In the genomic region with DNA sequence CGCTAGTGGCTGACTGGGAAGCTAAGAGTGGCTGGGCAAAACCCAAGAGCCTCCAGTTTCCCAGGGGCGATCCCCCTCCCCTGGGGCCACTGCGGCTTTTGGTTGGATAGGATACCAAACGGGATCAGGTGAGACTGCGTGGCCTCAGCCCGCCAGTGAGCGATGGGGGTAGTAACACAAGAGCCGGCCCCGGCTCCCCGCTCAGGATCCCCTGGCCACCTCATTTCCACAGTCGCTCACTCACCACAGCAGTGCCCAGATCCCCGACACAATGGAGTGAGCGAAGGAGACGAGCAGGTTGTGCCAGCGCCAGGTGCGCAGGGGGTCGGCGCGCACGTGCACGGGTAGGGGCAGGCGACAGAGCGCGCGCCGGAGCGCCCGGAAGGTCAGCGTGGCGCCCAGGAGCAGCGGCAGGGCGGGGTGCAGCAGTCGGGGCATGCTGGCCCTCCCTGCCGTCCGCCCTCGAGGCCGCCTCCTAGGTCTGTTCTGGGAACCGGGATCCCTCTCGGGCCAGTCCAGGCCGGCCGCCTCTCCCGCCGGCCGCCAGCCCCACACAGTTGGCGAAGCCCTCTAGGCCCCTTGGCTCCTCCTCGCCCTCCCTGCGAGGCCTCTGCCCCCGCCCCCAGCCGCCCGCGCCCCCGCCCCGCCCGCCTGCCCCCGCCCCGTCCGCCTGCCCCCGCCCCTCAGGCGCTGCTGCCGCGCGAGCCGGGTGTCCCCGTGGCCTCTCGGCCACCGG, we compare ENCODE assay signal across 8 cellular contexts.
DNase-seq lines count a peak whose midpoint lies in the region; FAIRE-seq and TF ChIP-seq lines count a peak whose summit lies in the region.

Gene TLCD1, minus strand, starts transcription at position 574 of the 736 bp plus-strand sequence. Its CDS starts 136 bp downstream, at position 438.

- H3K4me1 ChIP-seq in KMS-11 (ENCODE audit: low read depth, poor library complexity, severe bottlenecking) (peaks cover 61% of the 10 kb centered on the region), parathyroid adenoma (peaks cover 28% of the 10 kb centered on the region)

- peak within 1 kb of the TSS; percentile 88 for H3K27ac ChIP-seq in KMS-11
- peak within 1 kb of the TSS; percentile 95 for H3K27ac ChIP-seq in parathyroid adenoma

- peaks cover 48% of the 10 kb centered on the region for H3K4me1 Mint-ChIP-seq in activated naive CD4-positive, alpha-beta T cell treated with anti-CD3 and anti-CD28 coated beads, Interleukin-2, amount 50 U/mL, for 24 hours

- FAIRE-seq in RCC 7860 (lab: Jason Lieb, UNC): no peak

- no peaks in the 10 kb centered on the region for H3K9me3 Mint-ChIP-seq in activated naive CD4-positive, alpha-beta T cell treated with anti-CD3 and anti-CD28 coated beads, Interleukin-2, amount 50 U/mL, for 24 hours

- peak within 1 kb of the TSS; percentile 80 for H3K9ac ChIP-seq in KMS-11
- no peak within 1 kb of the TSS for H3K9ac ChIP-seq in parathyroid adenoma

- peak; percentile 47 to 67 (median 58) for DNase-seq in activated CD4-positive, CD25-positive, alpha-beta regulatory T cell (lab: John Stamatoyannopoulos, UW)
- DNase-seq in activated CD4-positive, CD25-positive, alpha-beta regulatory T cell treated with anti-CD3 and anti-CD28 coated beads, Interleukin-2, amount 50 U/mL, for 72 hours: no peak
- peak; percentile 84 for DNase-seq in RCC 7860 (ENCODE audit: low spot score)
- DNase-seq in glomerular visceral epithelial cell (ENCODE audit: extremely low spot score): peak; percentile 91
- no peak for DNase-seq in cerebellar nuclear complex (lab: John Stamatoyannopoulos, UW)

- peak within 1 kb of the TSS; percentile 99 for H3K27ac Mint-ChIP-seq in activated naive CD4-positive, alpha-beta T cell treated with anti-CD3 and anti-CD28 coated beads, Interleukin-2, amount 50 U/mL, for 24 hours

- H3K4me3 ChIP-seq in KMS-11 (IDR thresholded peaks at IDR 0.05; ENCODE audit: insufficient read depth, low read depth, low read length) (no peak within 1 kb of the TSS), parathyroid adenoma (ENCODE audit: low read depth, low read length) (peak within 1 kb of the TSS; percentile 92)

- H3K9me3 ChIP-seq in parathyroid adenoma (ENCODE audit: control insufficient read depth, low read length): no peaks in the 10 kb centered on the region

- TF ChIP-seq CTCF in KMS-11 (conservative IDR thresholded peaks at IDR 0.05; ENCODE audit: low read depth, low read length) (no peak; the same call in 1 of the 2 replicates), parathyroid adenoma (IDR thresholded peaks at IDR 0.05) (no peak)

- H3K4me3 Mint-ChIP-seq in activated naive CD4-positive, alpha-beta T cell treated with anti-CD3 and anti-CD28 coated beads, Interleukin-2, amount 50 U/mL, for 24 hours: peak within 1 kb of the TSS; percentile 95

- H3K79me2 ChIP-seq in KMS-11 (ENCODE audit: insufficient read depth, low read depth): peaks cover 31% of the 10 kb centered on the region
- peaks cover 2% of the 10 kb centered on the region for H3K79me2 ChIP-seq in parathyroid adenoma

- H3K36me3 ChIP-seq in KMS-11 (ENCODE audit: insufficient read depth) (peaks cover 25% of the 10 kb centered on the region; the same call in 1 of the 2 replicates), parathyroid adenoma (ENCODE audit: control insufficient read depth, insufficient read depth, low read length) (no peaks in the 10 kb centered on the region)

- H3K27me3 ChIP-seq in KMS-11 (ENCODE audit: insufficient read depth, low read depth): no peaks in the 10 kb centered on the region
- H3K27me3 ChIP-seq in parathyroid adenoma (ENCODE audit: control insufficient read depth, insufficient read depth, low read length): no peaks in the 10 kb centered on the region

- H3K4me2 ChIP-seq in KMS-11 (peak within 1 kb of the TSS; percentile 73), parathyroid adenoma (ENCODE audit: low read length) (peak within 1 kb of the TSS; percentile 100)

- H2AFZ ChIP-seq in KMS-11 (ENCODE audit: low read depth) (peak within 1 kb of the TSS; percentile 77), parathyroid adenoma (peak within 1 kb of the TSS; percentile 99)

- H3K27me3 Mint-ChIP-seq in activated naive CD4-positive, alpha-beta T cell treated with anti-CD3 and anti-CD28 coated beads, Interleukin-2, amount 50 U/mL, for 24 hours: no peaks in the 10 kb centered on the region

- H4K20me1 ChIP-seq in KMS-11 (ENCODE audit: insufficient read depth): 0 out of 2 replicates have a peak, but pooled peaks cover 5% of the 10 kb centered on the region

- peaks cover 29% of the 10 kb centered on the region for H3K36me3 Mint-ChIP-seq in activated naive CD4-positive, alpha-beta T cell treated with anti-CD3 and anti-CD28 coated beads, Interleukin-2, amount 50 U/mL, for 24 hours

Comparison
In these comparisons a context has a peak if more than half of its experiments do, and no peak if none do; other contexts are left out.
1. DNase-seq: peak in activated CD4-positive, CD25-positive, alpha-beta regulatory T cell (4 of 4), RCC 7860 (single experiment) and glomerular visceral epithelial cell (single experiment); none in activated CD4-positive, CD25-positive, alpha-beta regulatory T cell treated with anti-CD3 and anti-CD28 coated beads, Interleukin-2, amount 50 U/mL, for 72 hours (single experiment) and cerebellar nuclear complex (0 of 2).